Comparison of ENCODE assay signal across 12 cellular contexts in genomic region chr11:12019867-12020416, GRCh38. TPM values are rescaled to one million over a fixed set of nuclear protein-coding genes. Genes with fewer than 3 reads are reported as not detected.
A peak's percentile ranks its signal among the peaks of the same experiment; 100 is the strongest.
DNase-seq lines count a peak whose midpoint lies in the region; TF ChIP-seq lines count a peak whose summit lies in the region.
"Had no signal": no experiment of that assay in that cellular context is flagged by ENCODE, and none has a peak within 500 bp of the region (broad histone marks: within the 10 kb centered on the region; RNA-seq: fewer than 3 reads in every experiment).

No MANE protein-coding gene starts in this region.

- peak overlapping the region; percentile 9 for H3K27ac ChIP-seq in angular gyrus (ENCODE audit: low read depth, low read length)
- H3K27ac ChIP-seq in testis = peak overlapping the region in 1 of 2 donors; percentile 55
- H3K27ac ChIP-seq: SJSA1 had no signal

- 40 to 46% methylated on average over 3 of the region's 3 CpGs for WGBS in testis, 2 donors

- no peak for TF ChIP-seq POLR2A in testis (IDR thresholded peaks at IDR 0.05)

- H3K9me3 ChIP-seq in mucosa of stomach (ENCODE audit: control insufficient read depth, low read length) (peaks cover 3% of the 10 kb centered on the region), testis (no peaks in the 10 kb centered on the region)
- H3K9me3 ChIP-seq: BE2C had no signal

- intact Hi-C loops in testis (cut with DNase I; ENCODE audit: low total_unique reads) = no loop called here

- H3K27me3 ChIP-seq in mucosa of stomach (ENCODE audit: control insufficient read depth, insufficient read depth, low read length) (no peaks in the 10 kb centered on the region), testis (no peaks in the 10 kb centered on the region)
- H3K27me3 ChIP-seq: BE2C, SJSA1 had no signal

- peak overlapping the region; percentile 3 for H3K9ac ChIP-seq in mucosa of stomach (ENCODE audit: low read length)

- H3K4me1 ChIP-seq in mucosa of stomach (ENCODE audit: control insufficient read depth, insufficient read depth, low read length) = peaks cover 24% of the 10 kb centered on the region
- H3K4me1 ChIP-seq in testis = peaks cover 40% of the 10 kb centered on the region
- H3K4me1 ChIP-seq: BE2C had no signal

- DNase-seq in fibroblast of pulmonary artery (ENCODE audit: low read depth) (peak; percentile 9), testis (peak; percentile 63), SK-N-DZ (ENCODE audit: low spot score) (no peak), AML-193 (lab: John Stamatoyannopoulos, UW) (no peak)
- DNase-seq in activated effector memory CD4-positive, alpha-beta T cell treated with Interleukin-2 at 50 U/mL for 16 hours = no peak
- DNase-seq: activated gamma-delta T cell, BE2C, NCI-H1694 treated with DMSO at 0.1 percent for 48 hours, NCI-H524 had no signal

- no peak for TF ChIP-seq CTCF in fibroblast of pulmonary artery (IDR thresholded peaks at IDR 0.05; ENCODE audit: low read length, missing control alignments)
- no peak for TF ChIP-seq CTCF in testis (IDR thresholded peaks at IDR 0.05)

- H3K4me3 ChIP-seq in fibroblast of pulmonary artery (replicated peaks; ENCODE audit: low read depth, low read length) = no peak overlapping the region
- no peak overlapping the region for H3K4me3 ChIP-seq in mucosa of stomach (ENCODE audit: low read length)
- H3K4me3 ChIP-seq in testis = no peak overlapping the region
- H3K4me3 ChIP-seq: SJSA1 had no signal

- H3K36me3 ChIP-seq in mucosa of stomach (ENCODE audit: control insufficient read depth, insufficient read depth, low read length) (no peaks in the 10 kb centered on the region), testis (ENCODE audit: low read depth, missing control alignments) (no peaks in the 10 kb centered on the region)
- H3K36me3 ChIP-seq: BE2C, SJSA1 had no signal

RNA-seq across cellular contexts. Expression of gene DKK3, which starts 11.5 kb away (rescaled TPM):
- total RNA-seq in testis = 100 to 1,000 TPM; 185 to 392 TPM
- polyA plus RNA-seq in testis (ENCODE audit: insufficient read depth, low read depth, low replicate concordance) = 236 TPM
- 41.0 and 47.8 TPM in 2 replicates for polyA plus RNA-seq in SK-N-DZ (2014; cell fraction: cytosol; rRNA removed)
- polyA plus RNA-seq in SK-N-DZ (2014; cell fraction: nucleus; rRNA removed) = 37.4 and 46.4 TPM in 2 replicates

Comparison
In these comparisons a context has a peak if more than half of its experiments do, and no peak if none do; other contexts are left out.
1. DNase-seq: peak in fibroblast of pulmonary artery (single experiment) and testis (single experiment); none in activated effector memory CD4-positive, alpha-beta T cell treated with Interleukin-2 at 50 U/mL for 16 hours (single experiment), SK-N-DZ (single experiment) and AML-193 (0 of 2).